ENCODE assay signal across 8 cellular contexts in genomic region chr13:51453959-51454703, GRCh38. TPM values are rescaled to one million over a fixed set of nuclear protein-coding genes. Genes with fewer than 3 reads are reported as not detected.
DNase-seq lines count a peak whose midpoint lies in the region; ATAC-seq and TF ChIP-seq lines count a peak whose summit lies in the region.

No MANE protein-coding gene starts in this region.

- no peak for TF ChIP-seq CTCF in AG04450 (IDR thresholded peaks at IDR 0.05; ENCODE audit: low read depth, low read length)
- no peak for TF ChIP-seq CTCF in SU-DHL-6 (IDR thresholded peaks at IDR 0.05; ENCODE audit: insufficient read depth, low read length, poor library complexity, severe bottlenecking)
- no peak for TF ChIP-seq CTCF in breast epithelium (IDR thresholded peaks at IDR 0.05)

- H3K9me2 ChIP-seq in SU-DHL-6 (replicated peaks; ENCODE audit: insufficient read depth, low read length), result no peaks in the 10 kb centered on the region

- H3K9me3 ChIP-seq in AG04450 (ENCODE audit: control insufficient read depth, insufficient read depth, low read length) (peaks cover 9% of the 10 kb centered on the region; the same call in 1 of the 2 replicates), SU-DHL-6 (ENCODE audit: insufficient read depth, low read length) (0 out of 2 replicates have a peak, but pooled peaks cover 12% of the 10 kb centered on the region), breast epithelium (peaks cover 0 to 8% of the 10 kb centered on the region in 2 donors)

- no peak for TF ChIP-seq POLR2A in breast epithelium (IDR thresholded peaks at IDR 0.05)

- peak overlapping the region; percentile 93 for H3K9ac ChIP-seq in SU-DHL-6 (ENCODE audit: low read length)

- peaks cover 33% of the 10 kb centered on the region; the same call in 1 of the 2 replicates for H3F3A ChIP-seq in SU-DHL-6 (ENCODE audit: insufficient read depth)

- intact Hi-C loops in breast epithelium (cut with DNase I; ENCODE audit: low total_unique reads), result loop anchor here (10.0 kb wide), 2 partner anchors 131 to 351 kb away; partner anchors contain the start of genes DHRS12 and WDFY2

- POLR2A ChIA-PET in AG04450 (lab: Yijun Ruan, JAX), result interaction anchor here (0.6 to 2.5 kb wide), 7 partner anchors 12 to 310 kb away, joined by 4 to 53 read pairs (median 15); no protein-coding TSS in a partner anchor
- POLR2A ChIA-PET in HEK293T (lab: Yijun Ruan, JAX), result interaction anchor here (1.1 to 2.5 kb wide), 10 partner anchors 9 to 346 kb away, joined by 3 to 20 read pairs (median 6); no protein-coding TSS in a partner anchor

- CTCF ChIA-PET in AG04450 (lab: Charles Lee), result interaction anchor here (0.8 to 1.9 kb wide), 3 partner anchors 10 to 131 kb away, joined by 3 to 5 read pairs (median 4); no protein-coding TSS in a partner anchor
- CTCF ChIA-PET in HEK293T (lab: Yijun Ruan, JAX), result interaction anchor here (0.7 kb wide), 1 partner anchor 343 kb away, joined by 3 read pairs; no protein-coding TSS in a partner anchor

- no peaks in the 10 kb centered on the region for H3K27me3 ChIP-seq in AG04450 (ENCODE audit: control insufficient read depth, insufficient read depth, low read length)
- no peaks in the 10 kb centered on the region for H3K27me3 ChIP-seq in SU-DHL-6 (ENCODE audit: low read length)
- no peaks in the 10 kb centered on the region for H3K27me3 ChIP-seq in breast epithelium

- H3K36me3 ChIP-seq in SU-DHL-6 (ENCODE audit: low read length), result peaks cover 38% of the 10 kb centered on the region
- peaks cover 4% of the 10 kb centered on the region for H3K36me3 ChIP-seq in breast epithelium

- H4K20me1 ChIP-seq in SU-DHL-6 (ENCODE audit: low read depth, low read length), result no peaks in the 10 kb centered on the region

- H2AFZ ChIP-seq in SU-DHL-6 (ENCODE audit: low read depth, low read length, severe bottlenecking), result peak overlapping the region; percentile 91

- peaks cover 7% of the 10 kb centered on the region; the same call in 1 of the 2 replicates for H3K79me2 ChIP-seq in SU-DHL-6 (ENCODE audit: insufficient read depth, low read length)

- H3K4me3 ChIP-seq in AG04450 (ENCODE audit: low read depth, low read length) (peak overlapping the region; percentile 75), SU-DHL-6 (ENCODE audit: insufficient read depth, low read length, poor library complexity, severe bottlenecking) (peak overlapping the region; percentile 84), breast epithelium (peak overlapping the region; percentile 65 to 98 (median 97))

- DNase-seq in AG04450 (ENCODE audit: low read depth, low spot score) (no peak), HEK293T (ENCODE audit: extremely low spot score) (peak; percentile 7), breast epithelium (ENCODE audit: low spot score in 2 of 2) (peak in 1 of 2 donors; percentile 52), left lobe of liver (ENCODE audit: low spot score) (peak; percentile 50), GM19240 (ENCODE audit: insufficient read length, low spot score) (no peak)
- peak; percentile 14 to 31 for DNase-seq in stimulated activated CD4-positive, alpha-beta T cell treated with anti-CD3 and anti-CD28 coated beads, Interleukin-2, amount 100 ng/mL, for 48 hours

- H3K4me1 ChIP-seq in breast epithelium, result peaks cover 0 to 3% of the 10 kb centered on the region in 2 donors

- peak overlapping the region; percentile 98 for H3K4me2 ChIP-seq in SU-DHL-6 (ENCODE audit: low read depth, low read length, poor library complexity, severe bottlenecking)

- ATAC-seq in left lobe of liver, result no peak
- ATAC-seq in HG03342 (IDR thresholded peaks at IDR 0.05; ENCODE audit: unreplicated experiment), result no peak

- H3K27ac ChIP-seq in AG04450 (ENCODE audit: low read depth, low read length), result peak overlapping the region; percentile 90
- peak overlapping the region; percentile 87 for H3K27ac ChIP-seq in SU-DHL-6 (ENCODE audit: low read depth, low read length)
- peak overlapping the region; percentile 100 for H3K27ac ChIP-seq in breast epithelium

TF ChIP-seq in HEK293T, 16 proteins besides CTCF, POLR2A, EP300 and RAD21:
- TF ChIP-seq ARNT (IDR thresholded peaks at IDR 0.05) (no peak), FOXA1 (IDR thresholded peaks at IDR 0.05) (no peak), SP1 (IDR thresholded peaks at IDR 0.05) (no peak), FOXM1 (IDR thresholded peaks at IDR 0.05; ENCODE audit: borderline replicate concordance) (no peak), L3MBTL2 (conservative IDR thresholded peaks at IDR 0.05) (0 out of 2 replicates have a peak, but pooled peaks have one; percentile 16)
TF ChIP-seq in HEK293T: peak in this region for 1.

RNA-seq across cellular contexts. Expression of gene INTS6, which starts 1.3 kb away (rescaled TPM):
- polyA plus RNA-seq in AG04450 (2011; rRNA removed), result 38.1 and 53.7 TPM in 2 replicates
- 70.1 and 109 TPM in 2 replicates for polyA minus RNA-seq in AG04450 (2011; rRNA and poly(A)+ RNA removed)
- total RNA-seq in breast epithelium (10 to 100 TPM; 31.2 to 76.7 (median 50.5) TPM), left lobe of liver (20.6 TPM)

Comparison
In these comparisons a context has a peak if more than half of its experiments do, and no peak if none do; other contexts are left out.
1. DNase-seq: peak in HEK293T (single experiment), left lobe of liver (single experiment) and stimulated activated CD4-positive, alpha-beta T cell treated with anti-CD3 and anti-CD28 coated beads, Interleukin-2, amount 100 ng/mL, for 48 hours (2 of 2); none in AG04450 (single experiment) and GM19240 (single experiment).
2. Peak in every context shown above with its lines, with median percentiles within 50 percentile points of each other: H3K27ac ChIP-seq and H3K4me3 ChIP-seq.